Comparison of ENCODE assay signal across 12 cellular contexts in genomic region chr5:68544656-68545565, GRCh38.
DNase-seq lines count a peak whose midpoint lies in the region; ATAC-seq, FAIRE-seq and TF ChIP-seq lines count a peak whose summit lies in the region.
"Had no signal": no experiment of that assay in that cellular context is flagged by ENCODE, and none has a peak within 500 bp of the region (broad histone marks: within the 10 kb centered on the region; RNA-seq: fewer than 3 reads in every experiment).

No MANE protein-coding gene starts in this region.

- TF ChIP-seq CTCF in fibroblast of villous mesenchyme (IDR thresholded peaks at IDR 0.05; ENCODE audit: insufficient read depth, low read depth, low read length), result no peak

- no peaks in the 10 kb centered on the region for H3K27me3 ChIP-seq in H7 (ENCODE audit: control insufficient read depth, insufficient read depth, low read length)

- no peak overlapping the region for H3K4me3 Mint-ChIP-seq in natural killer cell treated with Interleukin-12 subunit alpha and Interleukin-12 subunit beta and Interleukin-15 and Interleukin-18, amount 100 ng/mL, for 72 hours
- H3K4me3 Mint-ChIP-seq: naive thymus-derived CD4-positive, alpha-beta T cell had no signal

- H3K9me3 Mint-ChIP-seq in natural killer cell treated with Interleukin-12 subunit alpha and Interleukin-12 subunit beta and Interleukin-15 and Interleukin-18, amount 100 ng/mL, for 72 hours, result no peaks in the 10 kb centered on the region

- no peaks in the 10 kb centered on the region for H3K36me3 ChIP-seq in H7 (replicated peaks; ENCODE audit: control insufficient read depth, insufficient read depth, low read length)

- DNase-seq in HCEC 1CT (peak; percentile 38), RPMI7951 (ENCODE audit: low read depth) (peak; percentile 59), fibroblast of villous mesenchyme (ENCODE audit: low read depth) (peak; percentile 90), retina (peak; percentile 47), H7 (no peak), HTR-8/SVneo (ENCODE audit: insufficient read length, low spot score) (no peak)
- no peak for DNase-seq in natural killer cell treated with Interleukin-12 subunit alpha and Interleukin-12 subunit beta and Interleukin-15 and Interleukin-18, amount 100 ng/mL, for 72 hours (ENCODE audit: low spot score)
- DNase-seq: DMS79; effector CD4-positive, alpha-beta T cell; naive thymus-derived CD4-positive, alpha-beta T cell; NCI-H1417 treated with DMSO at 0.1 percent for 48 hours had no signal

- no peak for ATAC-seq in natural killer cell treated with Interleukin-12 subunit alpha and Interleukin-12 subunit beta and Interleukin-15 and Interleukin-18, amount 100 ng/mL, for 72 hours
- ATAC-seq: naive thymus-derived CD4-positive, alpha-beta T cell had no signal

- peaks cover 10 to 15% of the 10 kb centered on the region in 2 donors for H3K27me3 Mint-ChIP-seq in natural killer cell treated with Interleukin-12 subunit alpha and Interleukin-12 subunit beta and Interleukin-15 and Interleukin-18, amount 100 ng/mL, for 72 hours

- no peaks in the 10 kb centered on the region for H3K36me3 Mint-ChIP-seq in natural killer cell treated with Interleukin-12 subunit alpha and Interleukin-12 subunit beta and Interleukin-15 and Interleukin-18, amount 100 ng/mL, for 72 hours
- H3K36me3 Mint-ChIP-seq: naive thymus-derived CD4-positive, alpha-beta T cell had no signal

- no peak overlapping the region for H3K27ac Mint-ChIP-seq in natural killer cell treated with Interleukin-12 subunit alpha and Interleukin-12 subunit beta and Interleukin-15 and Interleukin-18, amount 100 ng/mL, for 72 hours
- H3K27ac Mint-ChIP-seq: naive thymus-derived CD4-positive, alpha-beta T cell had no signal

- H3K4me3 ChIP-seq in fibroblast of villous mesenchyme (ENCODE audit: low read depth, low read length) (no peak overlapping the region), H7 (ENCODE audit: insufficient read depth, low read depth, low read length) (no peak overlapping the region)

- no peak for FAIRE-seq in HTR-8/SVneo (lab: Jason Lieb, UNC)
- FAIRE-seq: TTC549 had no signal

- H3K4me1 Mint-ChIP-seq in natural killer cell treated with Interleukin-12 subunit alpha and Interleukin-12 subunit beta and Interleukin-15 and Interleukin-18, amount 100 ng/mL, for 72 hours (ENCODE audit: low read depth in 2 of 2), result no peaks in the 10 kb centered on the region

Comparison
In these comparisons a context has a peak if more than half of its experiments do, and no peak if none do; other contexts are left out.
1. DNase-seq: peak in HCEC 1CT (single experiment), RPMI7951 (single experiment), fibroblast of villous mesenchyme (single experiment) and retina (single experiment); none in H7 (single experiment), HTR-8/SVneo (single experiment) and natural killer cell treated with Interleukin-12 subunit alpha and Interleukin-12 subunit beta and Interleukin-15 and Interleukin-18, amount 100 ng/mL, for 72 hours (single experiment).